In genomic region chr10:117670116-117670515, GRCh38 we compare ENCODE assay signal across 18 cellular contexts.
DNase-seq lines count a peak whose midpoint lies in the region; TF ChIP-seq lines count a peak whose summit lies in the region.
"Had no signal": no experiment of that assay in that cellular context is flagged by ENCODE, and none has a peak within 500 bp of the region (broad histone marks: within the 10 kb centered on the region; RNA-seq: fewer than 3 reads in every experiment).

No MANE protein-coding gene starts in this region.

- H3K27me3 Mint-ChIP-seq in neural crest cell (ENCODE audit: low read depth): no peaks in the 10 kb centered on the region
- H3K27me3 Mint-ChIP-seq: CD4-positive, alpha-beta T cell had no signal

- peak overlapping the region; percentile 43 for H3K27ac Mint-ChIP-seq in neural crest cell (ENCODE audit: unreplicated experiment)
- H3K27ac Mint-ChIP-seq: B cell; CD4-positive, alpha-beta T cell; CD8-positive, alpha-beta T cell had no signal

- H3K36me3 Mint-ChIP-seq in neural crest cell (ENCODE audit: low read depth): no peaks in the 10 kb centered on the region
- H3K36me3 Mint-ChIP-seq: CD8-positive, alpha-beta T cell had no signal

- peak; percentile 25 for DNase-seq in activated CD8-positive, alpha-beta memory T cell treated with anti-CD3 and anti-CD28 coated beads, Interleukin-2, amount 50 U/mL, for 48 hours
- no peak for DNase-seq in activated CD8-positive, alpha-beta memory T cell treated with anti-CD3 and anti-CD28 coated beads for 24 hours
- DNase-seq in coronary artery (ENCODE audit: low spot score) (peak; percentile 28), neural crest cell (ENCODE audit: low read depth, low spot score) (no peak), DMS53 (lab: John Stamatoyannopoulos, UW) (no peak)
- DNase-seq: AML-193; Caco-2; Calu3; CD4-positive, alpha-beta T cell; CD8-positive, alpha-beta T cell; DMS153; DMS79 treated with DMSO at 0.1 percent for 48 hours; GF-D8 had no signal

- H3K4me3 ChIP-seq in coronary artery: no peak overlapping the region
- H3K4me3 ChIP-seq: A549; BLaER1 treated with 17β-estradiol and CSF1 and Interleukin-3, amounts not matched to agents 10 nM and 100 nM had no signal

- H3K9me3 Mint-ChIP-seq in neural crest cell: no peaks in the 10 kb centered on the region
- H3K9me3 Mint-ChIP-seq: CD4-positive, alpha-beta T cell; CD8-positive, alpha-beta T cell had no signal

- peaks cover 8% of the 10 kb centered on the region for H3K4me1 Mint-ChIP-seq in neural crest cell
- H3K4me1 Mint-ChIP-seq: B cell had no signal

- no peak overlapping the region for H3K4me3 Mint-ChIP-seq in neural crest cell
- H3K4me3 Mint-ChIP-seq: B cell; CD4-positive, alpha-beta T cell; CD8-positive, alpha-beta T cell had no signal

- H3K27ac ChIP-seq in coronary artery: no peak overlapping the region
- H3K27ac ChIP-seq: 22Rv1; A549; BLaER1 treated with 17β-estradiol and CSF1 and Interleukin-3, amounts not matched to agents 10 nM and 100 nM; C4-2B had no signal

- no peak for TF ChIP-seq CTCF in coronary artery (IDR thresholded peaks at IDR 0.05)
- no peak for TF ChIP-seq CTCF in neural crest cell (conservative IDR thresholded peaks at IDR 0.05)

Comparison
In these comparisons a context has a peak if more than half of its experiments do, and no peak if none do; other contexts are left out.
1. DNase-seq: peak in activated CD8-positive, alpha-beta memory T cell treated with anti-CD3 and anti-CD28 coated beads, Interleukin-2, amount 50 U/mL, for 48 hours (single experiment) and coronary artery (single experiment); none in activated CD8-positive, alpha-beta memory T cell treated with anti-CD3 and anti-CD28 coated beads for 24 hours (single experiment), neural crest cell (single experiment) and DMS53 (single experiment).